ENCODE assay signal across 8 cellular contexts in the genomic region with DNA sequence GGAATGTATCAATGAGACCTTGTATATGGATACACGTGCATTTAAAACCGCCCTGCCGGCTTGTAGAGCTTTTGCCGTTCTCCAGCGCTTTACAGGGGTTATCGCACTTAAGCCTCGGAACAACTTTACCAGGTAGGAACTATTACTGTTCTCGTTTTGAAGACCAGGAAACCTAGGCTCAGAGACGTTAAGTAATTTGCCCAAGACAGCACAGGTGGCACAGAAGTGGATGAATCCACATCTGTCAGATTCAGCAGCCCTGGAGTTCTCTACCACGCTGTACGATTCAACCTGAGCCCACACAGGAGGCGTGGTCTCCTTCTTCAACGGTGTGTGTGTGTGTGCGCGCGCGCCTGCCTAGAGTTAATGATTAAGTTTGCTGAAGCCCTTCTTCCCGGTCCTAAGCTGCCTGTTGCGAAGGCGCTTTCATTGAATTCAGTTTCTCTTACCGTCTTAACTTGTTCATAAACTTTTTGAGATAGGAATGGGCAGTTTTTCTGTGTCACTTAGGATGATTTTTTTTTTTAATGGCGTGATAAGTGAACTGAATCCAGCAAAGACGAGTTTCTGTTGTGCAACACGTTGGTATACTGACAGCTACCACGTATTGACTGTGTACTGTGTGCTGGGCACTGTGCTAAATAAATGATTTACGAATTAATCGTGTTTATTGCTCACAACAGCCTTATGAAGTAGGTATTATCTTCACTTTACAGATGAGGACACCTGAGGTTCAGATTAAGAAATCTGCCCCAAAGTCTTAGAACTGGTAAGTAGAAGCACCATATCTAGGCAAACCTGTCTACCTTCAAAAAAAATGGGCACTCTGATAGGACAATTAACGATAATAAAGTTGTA.
DNase-seq lines count a peak whose midpoint lies in the region; ATAC-seq lines count a peak whose summit lies in the region.

No MANE protein-coding gene starts in this region.

- H3K27me3 ChIP-seq in CD4-positive, CD25-positive, alpha-beta regulatory T cell (ENCODE audit: control insufficient read depth, insufficient read depth, low read length), result no peaks in the 10 kb centered on the region

- peak overlapping the region; percentile 90 for H3K4me3 ChIP-seq in CD4-positive, CD25-positive, alpha-beta regulatory T cell (ENCODE audit: low read depth, low read length)
- peak overlapping the region; percentile 87 for H3K4me3 ChIP-seq in mesodermal cell (ENCODE audit: extremely low read depth, insufficient read depth, low read length, poor library complexity, severe bottlenecking)

- peaks cover 15% of the 10 kb centered on the region for H3K27me3 Mint-ChIP-seq in CD4-positive, CD25-positive, alpha-beta regulatory T cell

- H3K27ac Mint-ChIP-seq in CD4-positive, CD25-positive, alpha-beta regulatory T cell, result peak overlapping the region; percentile 89 to 99 (median 98)

- peak; percentile 67 to 76 for ATAC-seq in CD4-positive, CD25-positive, alpha-beta regulatory T cell (ENCODE audit: low read depth in 2 of 2)
- ATAC-seq in GM19395 (IDR thresholded peaks at IDR 0.05; ENCODE audit: unreplicated experiment) (peak; percentile 73), HG03521 (IDR thresholded peaks at IDR 0.05; ENCODE audit: unreplicated experiment) (peak; percentile 47)

- peaks cover 12 to 64% (median 42%) of the 10 kb centered on the region in 4 donors for H3K4me1 Mint-ChIP-seq in CD4-positive, CD25-positive, alpha-beta regulatory T cell

- WGBS in mesodermal cell (ENCODE audit: insufficient coverage in 2 of 2), 2 experiments, result 4 to 5% methylated on average over 13 to 17 of the region's 28 CpGs

- H3K36me3 Mint-ChIP-seq in CD4-positive, CD25-positive, alpha-beta regulatory T cell, result peaks cover 6% of the 10 kb centered on the region

- peak; percentile 68 to 89 (median 77) for DNase-seq in CD4-positive, CD25-positive, alpha-beta regulatory T cell
- peak; percentile 91 for DNase-seq in NCI-H748 (lab: John Stamatoyannopoulos, UW; ENCODE audit: unreplicated experiment)
- DNase-seq in activated CD4-positive, alpha-beta T cell treated with anti-CD3 and anti-CD28 coated beads, Interleukin-2, amount 50 U/mL, for 48 hours, result peak; percentile 77 to 84
- DNase-seq in effector CD8-positive, alpha-beta T cell (lab: John Stamatoyannopoulos, UW), result peak; percentile 58
- peak; percentile 60 to 68 for DNase-seq in stimulated activated CD8-positive, alpha-beta memory T cell treated with anti-CD3 and anti-CD28 coated beads, Interleukin-4, amount 100 ng/mL, for 4 hours (ENCODE audit: low read depth in 2 of 2, low spot score in 1 of 2)

- peak overlapping the region; percentile 95 to 100 (median 98) for H3K4me3 Mint-ChIP-seq in CD4-positive, CD25-positive, alpha-beta regulatory T cell

- peak overlapping the region; percentile 93 for H3K27ac ChIP-seq in CD4-positive, CD25-positive, alpha-beta regulatory T cell (ENCODE audit: insufficient read depth, low read length, poor library complexity, severe bottlenecking)
- peak overlapping the region; percentile 60 for H3K27ac ChIP-seq in mesodermal cell (ENCODE audit: low read depth, low read length, severe bottlenecking)

- peaks cover 37% of the 10 kb centered on the region for H3K4me1 ChIP-seq in CD4-positive, CD25-positive, alpha-beta regulatory T cell (ENCODE audit: control insufficient read depth, insufficient read depth, low read length, poor library complexity, severe bottlenecking)
- H3K4me1 ChIP-seq in mesodermal cell (ENCODE audit: control insufficient read depth, insufficient read depth, low read length, poor library complexity, severe bottlenecking), result no peaks in the 10 kb centered on the region

- H3K36me3 ChIP-seq in CD4-positive, CD25-positive, alpha-beta regulatory T cell (ENCODE audit: control insufficient read depth, insufficient read depth, low read length), result no peaks in the 10 kb centered on the region
- H3K36me3 ChIP-seq in mesodermal cell (ENCODE audit: control insufficient read depth, insufficient read depth, low read length), result no peaks in the 10 kb centered on the region

- peaks cover 0 to 5% (median 0%) of the 10 kb centered on the region in 7 donors for H3K9me3 Mint-ChIP-seq in CD4-positive, CD25-positive, alpha-beta regulatory T cell

- no peaks in the 10 kb centered on the region for H3K9me3 ChIP-seq in CD4-positive, CD25-positive, alpha-beta regulatory T cell (ENCODE audit: control insufficient read depth in 2 of 2, low read length in 2 of 2)
- no peaks in the 10 kb centered on the region for H3K9me3 ChIP-seq in mesodermal cell (ENCODE audit: control insufficient read depth, low read length)

Comparison
In these comparisons a context has a peak if more than half of its experiments do, and no peak if none do; other contexts are left out.
1. Peak in every context shown above with its lines: DNase-seq, ATAC-seq, H3K4me3 ChIP-seq and H3K27ac ChIP-seq.